8 cellular contexts compared by ENCODE assay signal in genomic region chr6:42661540-42662153, GRCh38.
DNase-seq lines count a peak whose midpoint lies in the region; ATAC-seq and TF ChIP-seq lines count a peak whose summit lies in the region.

No MANE protein-coding gene starts in this region.

- peaks cover 8% of the 10 kb centered on the region for H3K36me3 ChIP-seq in BJ (ENCODE audit: control insufficient read depth, insufficient read depth, low read length)
- peaks cover 92% of the 10 kb centered on the region for H3K36me3 ChIP-seq in lower lobe of right lung

- TF ChIP-seq CTCF in BJ (IDR thresholded peaks at IDR 0.05; ENCODE audit: insufficient read depth, low read depth, low read length) (peak; percentile 84), dorsolateral prefrontal cortex (IDR thresholded peaks at IDR 0.05 in 54 of 56, conservative IDR thresholded peaks at IDR 0.05 in 2 of 56; ENCODE audit: low read depth in 1 of 56, partially characterized antibody in 56 of 56) (peak; percentile 67 to 98 (median 91)), lower lobe of right lung (IDR thresholded peaks at IDR 0.05) (peak; percentile 87)

- H3K9me3 ChIP-seq in lower lobe of right lung = no peaks in the 10 kb centered on the region

- peak; percentile 9 for DNase-seq in BJ (ENCODE audit: low read depth)
- peak; percentile 79 for DNase-seq in HK-2 (ENCODE audit: unreplicated experiment)
- peak; percentile 90 for DNase-seq in NCI-H82 (lab: John Stamatoyannopoulos, UW)
- DNase-seq in activated CD4-positive, alpha-beta T cell treated with anti-CD3 and anti-CD28 coated beads, Interleukin-2, amount 50 U/mL, for 48 hours = peak; percentile 85 to 87
- peak; percentile 61 to 90 (median 74) for DNase-seq in dorsolateral prefrontal cortex
- DNase-seq in lower lobe of right lung = peak; percentile 79
- peak; percentile 43 for DNase-seq in stimulated activated CD8-positive, alpha-beta memory T cell treated with anti-CD3 and anti-CD28 coated beads, Interleukin-12 subunit alpha, Interleukin-12 subunit beta, amount 100 ng/mL, for 24 hours (ENCODE audit: extremely low read depth)

- no peaks in the 10 kb centered on the region for H3K4me1 ChIP-seq in lower lobe of right lung

- peak; percentile 91 to 94 for ATAC-seq in lower lobe of right lung
- ATAC-seq in HG03354 (IDR thresholded peaks at IDR 0.05; ENCODE audit: poor library complexity, severe bottlenecking, unreplicated experiment) = no peak

- no peaks in the 10 kb centered on the region for H3K27me3 ChIP-seq in BJ (ENCODE audit: control insufficient read depth, insufficient read depth, low read length)
- no peaks in the 10 kb centered on the region for H3K27me3 ChIP-seq in dorsolateral prefrontal cortex
- no peaks in the 10 kb centered on the region for H3K27me3 ChIP-seq in lower lobe of right lung (ENCODE audit: low read depth)

- H3K4me3 ChIP-seq in BJ (ENCODE audit: low read depth, low read length) (no peak overlapping the region), dorsolateral prefrontal cortex (no peak overlapping the region), lower lobe of right lung (no peak overlapping the region)

- intact Hi-C loops in dorsolateral prefrontal cortex (cut with DNase I) (loop anchor here (1.0 to 5.0 kb wide), 3 partner anchors 65 to 216 kb away; partner anchors contain the start of gene RPL7L1 (in 1 of the 2)), lower lobe of right lung (cut with DNase I) (no loop called here)

- CTCF ChIA-PET in BJ (lab: Yijun Ruan, JAX) = interaction anchor here (0.6 to 5.8 kb wide), 28 partner anchors 8 to 239 kb away, joined by 3 to 56 read pairs (median 4); partner anchors contain the start of gene RPL7L1

- POLR2A ChIA-PET in BJ (lab: Charles Lee) = interaction anchor here (0.5 kb wide), 1 partner anchor 106 kb away, joined by 3 read pairs; no protein-coding TSS in a partner anchor

- H3K27ac ChIP-seq in dorsolateral prefrontal cortex (peak overlapping the region in 4 of 59 donors; percentile 3 to 54 (median 20)), lower lobe of right lung (no peak overlapping the region)

Comparison
In these comparisons a context has a peak if more than half of its experiments do, and no peak if none do; other contexts are left out.
1. DNase-seq: peak in every context shown above with its lines; median percentile 90 in NCI-H82; 86 in activated CD4-positive, alpha-beta T cell treated with anti-CD3 and anti-CD28 coated beads, Interleukin-2, amount 50 U/mL, for 48 hours; 79 in HK-2; 79 in lower lobe of right lung; 74 in dorsolateral prefrontal cortex; 43 in stimulated activated CD8-positive, alpha-beta memory T cell treated with anti-CD3 and anti-CD28 coated beads, Interleukin-12 subunit alpha, Interleukin-12 subunit beta, amount 100 ng/mL, for 24 hours; 9 in BJ.